Comparison of ENCODE assay signal across 7 cellular contexts in the genomic region with DNA sequence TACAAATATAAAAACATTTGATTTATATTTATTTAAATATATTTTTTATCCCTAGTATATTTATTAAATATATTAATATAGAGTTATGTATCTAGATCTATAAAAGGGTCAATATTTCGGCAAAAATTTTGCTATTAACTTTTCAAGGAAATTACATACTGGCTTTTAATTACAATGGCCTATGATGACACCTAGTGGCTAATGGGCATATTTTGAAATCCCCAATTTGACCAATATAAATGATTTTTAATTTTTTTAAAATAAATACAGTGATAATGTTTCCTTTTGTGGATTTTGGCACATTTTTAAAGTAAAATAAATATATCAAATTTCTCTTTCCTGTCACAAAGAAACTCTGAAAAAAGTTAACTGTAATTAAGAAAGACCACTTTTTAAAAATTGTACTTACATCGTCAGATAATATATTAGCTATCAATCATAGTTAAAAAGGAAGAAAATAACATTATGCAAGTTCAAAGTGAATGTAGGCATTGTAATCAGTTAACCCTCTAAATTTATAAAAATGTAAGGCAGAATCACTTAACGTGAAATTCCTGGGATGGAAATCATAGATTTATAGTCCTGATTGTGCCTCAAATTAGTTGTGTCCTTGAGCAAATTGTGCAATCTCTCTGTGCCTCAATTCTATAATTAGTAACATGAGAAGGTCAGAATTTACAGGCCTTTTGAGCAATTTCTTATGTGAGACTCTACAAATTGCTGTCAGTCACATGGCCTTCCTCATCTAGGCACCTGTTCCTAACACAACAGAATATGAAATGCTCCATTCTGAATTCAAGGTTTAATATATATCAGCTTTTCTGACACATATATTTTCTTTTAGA. TPM values are rescaled to one million over a fixed set of nuclear protein-coding genes. Genes with fewer than 3 reads are reported as not detected.
DNase-seq lines count a peak whose midpoint lies in the region; ATAC-seq and TF ChIP-seq lines count a peak whose summit lies in the region.

No MANE protein-coding gene starts in this region.

- H3K9ac ChIP-seq in colonic mucosa (ENCODE audit: low read depth in 2 of 2, low read length in 2 of 2): no peak overlapping the region

- H3K27ac Mint-ChIP-seq in T-helper 17 cell: no peak overlapping the region

- H3K36me3 Mint-ChIP-seq in T-helper 17 cell (ENCODE audit: low read depth): no peaks in the 10 kb centered on the region

- DNase-seq in GM13976 (ENCODE audit: low spot score) (peak; percentile 26), NCI-H446 (lab: John Stamatoyannopoulos, UW) (peak; percentile 22 to 47), colonic mucosa (no peak), pons (ENCODE audit: low spot score) (peak; percentile 34), T-helper 17 cell (no peak), NCI-H226 (no peak)
- no peak for DNase-seq in activated CD8-positive, alpha-beta memory T cell treated with anti-CD3 and anti-CD28 coated beads, Interleukin-2, amount 50 U/mL, for 48 hours

- ATAC-seq in T-helper 17 cell: no peak

- H3K4me1 ChIP-seq in colonic mucosa: no peaks in the 10 kb centered on the region

- H3K36me3 ChIP-seq in colonic mucosa: no peaks in the 10 kb centered on the region

- in situ Hi-C loops in GM13976 (cut with MboI; ENCODE audit: low sequenced_read_pairs, unreplicated experiment): no loop called here

- no peak overlapping the region for H3K27ac ChIP-seq in colonic mucosa

- H3K4me3 ChIP-seq in colonic mucosa: no peak overlapping the region

- intact Hi-C loops in colonic mucosa (cut with DNase I): no loop called here

- no peaks in the 10 kb centered on the region for H3K27me3 ChIP-seq in colonic mucosa

- H3K4me1 Mint-ChIP-seq in T-helper 17 cell: peaks cover 12% of the 10 kb centered on the region

- no peaks in the 10 kb centered on the region for H3K27me3 Mint-ChIP-seq in T-helper 17 cell

- H3K9me3 ChIP-seq in colonic mucosa (no peaks in the 10 kb centered on the region), T-helper 17 cell (ENCODE audit: control insufficient read depth, low read length, poor library complexity, severe bottlenecking) (no peaks in the 10 kb centered on the region)

- TF ChIP-seq CTCF in GM13976 (IDR thresholded peaks at IDR 0.05; ENCODE audit: borderline replicate concordance, control extremely low read depth, extremely low read depth, insufficient read depth, missing control alignments) (no peak), colonic mucosa (IDR thresholded peaks at IDR 0.05) (peak; percentile 46)

- no peak overlapping the region for H3K4me3 Mint-ChIP-seq in T-helper 17 cell

RNA-seq across cellular contexts. Expression of a gene that starts 25.6 kb away (rescaled TPM):
- total RNA-seq in colonic mucosa: 1 to 10 TPM; 1.0 to 1.1 TPM
- total RNA-seq in T-helper 17 cell: under 1 TPM; 0.05 to 0.26 TPM

RNA-seq across cellular contexts. Expression of a gene that starts 34.8 kb away (rescaled TPM):
- 10 to 100 TPM in 1 of 2 donors, 1 to 10 TPM in 1; 8.0 to 21.3 TPM for total RNA-seq in colonic mucosa
- 100 to 1,000 TPM; 387 to 736 TPM for total RNA-seq in T-helper 17 cell

Comparison
In these comparisons a context has a peak if more than half of its experiments do, and no peak if none do; other contexts are left out.
1. DNase-seq: peak in GM13976 (single experiment), NCI-H446 (2 of 2) and pons (single experiment); none in colonic mucosa (single experiment), T-helper 17 cell (0 of 3), NCI-H226 (single experiment) and activated CD8-positive, alpha-beta memory T cell treated with anti-CD3 and anti-CD28 coated beads, Interleukin-2, amount 50 U/mL, for 48 hours (single experiment).
2. RNA of a gene that starts 34.8 kb away (total RNA-seq): 387 to 736 TPM in T-helper 17 cell; 8.0 to 21.3 TPM in colonic mucosa; every median in the first group is over 10 times any median in the second.